In genomic region chr2:224894356-224894755, GRCh38 we compare ENCODE assay signal across 9 cellular contexts.
DNase-seq lines count a peak whose midpoint lies in the region; ATAC-seq, FAIRE-seq and TF ChIP-seq lines count a peak whose summit lies in the region.
"Had no signal": no experiment of that assay in that cellular context is flagged by ENCODE, and none has a peak within 500 bp of the region (broad histone marks: within the 10 kb centered on the region; RNA-seq: fewer than 3 reads in every experiment).

No MANE protein-coding gene starts in this region.

- no peak for TF ChIP-seq CTCF in kidney (IDR thresholded peaks at IDR 0.05; ENCODE audit: borderline replicate concordance, extremely low read depth, insufficient read depth)

- H3K9ac ChIP-seq in kidney (ENCODE audit: low read length in 2 of 2) = no peak overlapping the region

- CTCF ChIA-PET in activated naive CD4-positive, alpha-beta T cell treated with anti-CD3 and anti-CD28 coated beads for 36 hours (lab: Charles Lee) = interaction anchor here (0.6 to 1.6 kb wide), 4 partner anchors 13 to 485 kb away, joined by 3 read pairs; no protein-coding TSS in a partner anchor

- no peak for DNase-seq in activated naive CD4-positive, alpha-beta T cell treated with anti-CD3 and anti-CD28 coated beads for 36 hours
- no peak for DNase-seq in activated naive CD4-positive, alpha-beta T cell treated with Interleukin-2 at 50 U/mL for 16 hours
- no peak for DNase-seq in T-helper 17 cell
- no peak for DNase-seq in stimulated activated naive CD8-positive, alpha-beta T cell treated with anti-CD3 and anti-CD28 coated beads, Interleukin-15, amount 100 ng/mL, for 72 hours
- no peak for DNase-seq in kidney
- DNase-seq in posterior vena cava (ENCODE audit: low spot score) = no peak
- DNase-seq in cardiac septum (ENCODE audit: low spot score) = no peak

- no peak for FAIRE-seq in kidney (lab: Jason Lieb, UNC)
- FAIRE-seq: endothelial cell of umbilical vein had no signal

- H3K9me3 Mint-ChIP-seq in activated naive CD4-positive, alpha-beta T cell treated with anti-CD3 and anti-CD28 coated beads for 36 hours = no peaks in the 10 kb centered on the region
- no peaks in the 10 kb centered on the region for H3K9me3 Mint-ChIP-seq in stimulated activated naive CD8-positive, alpha-beta T cell treated with anti-CD3 and anti-CD28 coated beads, Interleukin-15, amount 100 ng/mL, for 72 hours

- no peaks in the 10 kb centered on the region for H3K27me3 Mint-ChIP-seq in activated naive CD4-positive, alpha-beta T cell treated with anti-CD3 and anti-CD28 coated beads for 36 hours (ENCODE audit: low read depth)
- H3K27me3 Mint-ChIP-seq in T-helper 17 cell = no peaks in the 10 kb centered on the region
- no peaks in the 10 kb centered on the region for H3K27me3 Mint-ChIP-seq in stimulated activated naive CD8-positive, alpha-beta T cell treated with anti-CD3 and anti-CD28 coated beads, Interleukin-15, amount 100 ng/mL, for 72 hours

- peak overlapping the region; percentile 90 for H3K27ac Mint-ChIP-seq in activated naive CD4-positive, alpha-beta T cell treated with anti-CD3 and anti-CD28 coated beads for 36 hours
- H3K27ac Mint-ChIP-seq in T-helper 17 cell = peak overlapping the region; percentile 68
- H3K27ac Mint-ChIP-seq in stimulated activated naive CD8-positive, alpha-beta T cell treated with anti-CD3 and anti-CD28 coated beads, Interleukin-15, amount 100 ng/mL, for 72 hours = peak overlapping the region; percentile 20 to 55

- peak overlapping the region; percentile 50 for H3K4me3 Mint-ChIP-seq in activated naive CD4-positive, alpha-beta T cell treated with anti-CD3 and anti-CD28 coated beads for 36 hours
- H3K4me3 Mint-ChIP-seq in T-helper 17 cell = no peak overlapping the region
- peak overlapping the region; percentile 50 to 63 for H3K4me3 Mint-ChIP-seq in stimulated activated naive CD8-positive, alpha-beta T cell treated with anti-CD3 and anti-CD28 coated beads, Interleukin-15, amount 100 ng/mL, for 72 hours

- ATAC-seq in HG03045 (IDR thresholded peaks at IDR 0.05; ENCODE audit: unreplicated experiment) (peak; percentile 80), T-helper 17 cell (peak; percentile 71)
- peak; percentile 85 for ATAC-seq in stimulated activated naive CD8-positive, alpha-beta T cell treated with anti-CD3 and anti-CD28 coated beads, Interleukin-15, amount 100 ng/mL, for 72 hours

- H3K4me3 ChIP-seq in kidney (ENCODE audit: low read length in 2 of 2) = no peak overlapping the region

- no peaks in the 10 kb centered on the region for H3K36me3 ChIP-seq in kidney (ENCODE audit: control insufficient read depth in 1 of 2, insufficient read depth in 2 of 2, low read length in 2 of 2)

- peaks cover 65% of the 10 kb centered on the region for H3K36me3 Mint-ChIP-seq in activated naive CD4-positive, alpha-beta T cell treated with anti-CD3 and anti-CD28 coated beads for 36 hours (ENCODE audit: low read depth)
- H3K36me3 Mint-ChIP-seq in T-helper 17 cell (ENCODE audit: low read depth) = peaks cover 15% of the 10 kb centered on the region

- intact Hi-C loops in activated naive CD4-positive, alpha-beta T cell treated with anti-CD3 and anti-CD28 coated beads for 36 hours (cut with micrococcal nuclease) = loop anchor here (1.0 to 10.0 kb wide), 2 partner anchors 31 to 770 kb away; no protein-coding TSS in a partner anchor
- intact Hi-C loops in kidney (cut with DNase I) = no loop called here
- intact Hi-C loops in posterior vena cava (cut with DNase I) = loop anchor here in 1 of 2 donors (5.0 kb wide), 1 partner anchor 1002 kb away; no protein-coding TSS in a partner anchor
- intact Hi-C loops in cardiac septum (cut with DNase I) = no loop called here

- H3K27ac ChIP-seq in kidney (ENCODE audit: low read depth in 2 of 2, low read length in 2 of 2) = no peak overlapping the region

- H3K4me1 ChIP-seq in kidney (ENCODE audit: control insufficient read depth in 1 of 2, insufficient read depth in 1 of 2, low read depth in 1 of 2, low read length in 2 of 2) = no peaks in the 10 kb centered on the region

- no peaks in the 10 kb centered on the region for H3K9me3 ChIP-seq in T-helper 17 cell (ENCODE audit: control insufficient read depth, low read length, poor library complexity, severe bottlenecking)
- H3K9me3 ChIP-seq in kidney (ENCODE audit: control insufficient read depth in 1 of 2, low read length in 2 of 2) = no peaks in the 10 kb centered on the region

- H3K4me1 Mint-ChIP-seq in activated naive CD4-positive, alpha-beta T cell treated with anti-CD3 and anti-CD28 coated beads for 36 hours (ENCODE audit: low read depth) = peaks cover 69% of the 10 kb centered on the region
- peaks cover 36% of the 10 kb centered on the region for H3K4me1 Mint-ChIP-seq in T-helper 17 cell
- H3K4me1 Mint-ChIP-seq in stimulated activated naive CD8-positive, alpha-beta T cell treated with anti-CD3 and anti-CD28 coated beads, Interleukin-15, amount 100 ng/mL, for 72 hours = peaks cover 84% of the 10 kb centered on the region

Comparison
In these comparisons a context has a peak if more than half of its experiments do, and no peak if none do; other contexts are left out.
1. H3K27ac Mint-ChIP-seq: peak in every context shown above with its lines; median percentile 90 in activated naive CD4-positive, alpha-beta T cell treated with anti-CD3 and anti-CD28 coated beads for 36 hours; 68 in T-helper 17 cell; 38 in stimulated activated naive CD8-positive, alpha-beta T cell treated with anti-CD3 and anti-CD28 coated beads, Interleukin-15, amount 100 ng/mL, for 72 hours.